ENCODE assay signal across 10 cellular contexts in the genomic region with DNA sequence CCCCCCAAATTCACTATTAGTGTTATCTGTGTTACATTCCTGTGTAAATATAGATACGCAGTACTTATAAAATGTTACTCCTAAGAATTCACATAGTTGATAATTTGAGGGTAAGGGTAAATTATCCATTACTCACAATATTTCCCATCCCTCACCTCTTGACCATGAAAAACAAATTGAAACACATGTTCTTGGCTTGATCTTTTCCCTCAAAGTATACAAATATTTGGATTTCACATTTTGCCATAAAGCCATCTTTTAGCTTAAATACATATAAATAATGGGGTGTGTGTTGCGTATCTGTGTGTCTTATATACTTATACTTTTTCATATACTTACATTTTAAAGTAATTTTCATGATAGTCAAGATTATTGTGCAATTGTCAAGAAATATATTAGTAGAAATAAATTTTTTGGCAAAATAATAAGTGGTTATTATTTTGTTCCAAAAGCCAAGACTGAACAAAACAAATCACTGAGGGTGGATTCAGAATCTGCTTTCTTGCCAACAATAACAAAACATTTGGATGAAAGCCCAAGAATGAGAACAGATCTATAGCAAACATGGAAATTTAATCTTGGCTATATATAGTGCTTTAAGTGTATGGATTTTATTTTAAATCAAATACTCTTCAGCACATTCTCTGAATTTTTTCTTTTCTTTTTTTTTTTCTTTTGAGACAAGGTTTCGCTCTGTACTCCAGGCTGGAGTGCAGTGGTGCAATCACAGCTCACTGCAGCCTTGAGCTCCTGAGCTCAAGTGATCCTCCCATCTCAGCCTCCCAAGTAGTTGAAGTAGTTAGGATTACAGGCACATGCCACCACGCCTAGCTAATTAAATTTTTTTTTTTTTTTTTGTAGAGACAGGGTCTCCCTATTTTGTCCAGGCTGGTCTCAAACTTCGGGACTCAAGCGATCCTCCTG. TPM values are rescaled to one million over a fixed set of nuclear protein-coding genes. Genes with fewer than 3 reads are reported as not detected.
A peak's percentile ranks its signal among the peaks of the same experiment; 100 is the strongest.
DNase-seq lines count a peak whose midpoint lies in the region; ATAC-seq, FAIRE-seq and TF ChIP-seq lines count a peak whose summit lies in the region.
"Had no signal": no experiment of that assay in that cellular context is flagged by ENCODE, and none has a peak within 500 bp of the region (broad histone marks: within the 10 kb centered on the region; RNA-seq: fewer than 3 reads in every experiment).

No MANE protein-coding gene starts in this region.

- CTCF ChIA-PET in activated naive CD4-positive, alpha-beta T cell treated with anti-CD3 and anti-CD28 coated beads for 36 hours (lab: Charles Lee) = interaction anchor here (0.6 kb wide), 1 partner anchor 272 kb away, joined by 4 read pairs; no protein-coding TSS in a partner anchor

- FAIRE-seq in D721Med (lab: Jason Lieb, UNC) (peak; percentile 38), frontal cortex (lab: Jason Lieb, UNC) (peak; percentile 33)

- intact Hi-C loops in sciatic nerve (cut with DNase I) = no loop called here
- intact Hi-C loops in activated naive CD4-positive, alpha-beta T cell treated with anti-CD3 and anti-CD28 coated beads for 36 hours (cut with micrococcal nuclease) = no loop called here

- no peak overlapping the region for H3K27ac Mint-ChIP-seq in activated naive CD4-positive, alpha-beta T cell treated with anti-CD3 and anti-CD28 coated beads for 36 hours

- DNase-seq in D721Med (ENCODE audit: insufficient read length, low spot score) (no peak), astrocyte of the cerebellum (ENCODE audit: low read depth) (peak; percentile 52), frontal cortex (ENCODE audit: low spot score in 2 of 2) (no peak), sciatic nerve (ENCODE audit: low spot score) (no peak), amygdala (lab: John Stamatoyannopoulos, UW) (no peak), iPS-NIHi11 (ENCODE audit: low spot score) (no peak)
- no peak for DNase-seq in activated naive CD4-positive, alpha-beta T cell treated with anti-CD3 and anti-CD28 coated beads for 36 hours
- DNase-seq: NCI-H1436 had no signal

- no peaks in the 10 kb centered on the region for H3K9me3 Mint-ChIP-seq in activated naive CD4-positive, alpha-beta T cell treated with anti-CD3 and anti-CD28 coated beads for 36 hours
- H3K9me3 Mint-ChIP-seq: central memory CD8-positive, alpha-beta T cell had no signal

- TF ChIP-seq CTCF in D721Med (IDR thresholded peaks at IDR 0.05; ENCODE audit: insufficient read depth, missing control alignments) (no peak), astrocyte of the cerebellum (IDR thresholded peaks at IDR 0.05; ENCODE audit: low read depth, low read length, missing control alignments) (no peak)

- ATAC-seq in sciatic nerve (peak; percentile 37), HG03097 (IDR thresholded peaks at IDR 0.05; ENCODE audit: low FRiP score, unreplicated experiment) (no peak)

- no peak overlapping the region for H3K4me3 ChIP-seq in astrocyte of the cerebellum (ENCODE audit: low read depth, low read length)

- in situ Hi-C loops in astrocyte of the cerebellum (cut with HindIII; ENCODE audit: low sequenced_read_pairs) = no loop called here

- H3K36me3 Mint-ChIP-seq in activated naive CD4-positive, alpha-beta T cell treated with anti-CD3 and anti-CD28 coated beads for 36 hours (ENCODE audit: low read depth) = no peaks in the 10 kb centered on the region

- H3K4me1 Mint-ChIP-seq in activated naive CD4-positive, alpha-beta T cell treated with anti-CD3 and anti-CD28 coated beads for 36 hours (ENCODE audit: low read depth) = no peaks in the 10 kb centered on the region
- H3K4me1 Mint-ChIP-seq: central memory CD8-positive, alpha-beta T cell had no signal

- no peak overlapping the region for H3K4me3 Mint-ChIP-seq in activated naive CD4-positive, alpha-beta T cell treated with anti-CD3 and anti-CD28 coated beads for 36 hours
- H3K4me3 Mint-ChIP-seq: central memory CD8-positive, alpha-beta T cell had no signal

- peaks cover 18% of the 10 kb centered on the region for H3K27me3 Mint-ChIP-seq in activated naive CD4-positive, alpha-beta T cell treated with anti-CD3 and anti-CD28 coated beads for 36 hours (ENCODE audit: low read depth)

RNA-seq across cellular contexts. Expression of a gene that starts 48.5 kb away (rescaled TPM):
- total RNA-seq in frontal cortex (not detected), sciatic nerve (not detected)
- total RNA-seq in activated naive CD4-positive, alpha-beta T cell treated with anti-CD3 and anti-CD28 coated beads for 36 hours = not detected
